Comparison of ENCODE assay signal across 10 cellular contexts in the genomic region with DNA sequence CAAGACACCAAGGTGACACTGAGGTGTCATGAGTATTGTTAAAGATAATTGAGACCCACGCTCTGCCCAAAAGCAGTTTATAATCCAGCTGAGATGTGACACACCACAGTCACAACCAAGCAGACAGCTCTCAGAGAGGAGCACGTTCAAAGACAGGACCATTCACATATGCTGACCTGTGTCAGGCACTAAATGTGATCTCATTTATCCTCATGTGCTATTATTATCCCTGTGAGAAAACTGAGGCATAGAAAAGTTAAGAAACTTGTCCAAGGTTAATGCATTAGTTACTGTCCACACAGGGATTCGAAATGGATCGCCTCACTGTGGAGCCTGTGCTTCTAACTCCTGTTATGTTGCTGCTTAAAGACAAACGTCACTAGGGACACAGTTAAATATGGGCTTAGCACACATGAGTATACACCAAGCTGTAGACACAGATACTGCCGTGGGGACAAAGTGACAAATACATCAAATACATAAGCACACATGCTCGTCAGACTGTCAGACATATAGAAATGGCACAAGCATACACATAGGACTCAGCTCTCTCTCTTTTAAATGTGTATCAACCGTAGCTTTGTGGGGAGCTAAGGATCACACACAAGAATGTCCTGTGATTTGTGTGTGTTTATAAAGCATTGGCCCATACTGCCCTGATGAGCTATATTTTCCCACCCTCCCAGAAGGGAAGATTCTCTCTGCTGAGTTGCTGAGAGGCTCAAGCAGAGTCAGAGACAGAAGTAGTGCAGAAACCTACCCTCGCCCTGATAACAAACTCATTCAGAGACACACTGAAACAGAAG. TPM values are rescaled to one million over a fixed set of nuclear protein-coding genes. Genes with fewer than 3 reads are reported as not detected.
A peak's percentile ranks its signal among the peaks of the same experiment; 100 is the strongest.
DNase-seq lines count a peak whose midpoint lies in the region; ATAC-seq, FAIRE-seq and TF ChIP-seq lines count a peak whose summit lies in the region.
"Had no signal": no experiment of that assay in that cellular context is flagged by ENCODE, and none has a peak within 500 bp of the region (broad histone marks: within the 10 kb centered on the region; RNA-seq: fewer than 3 reads in every experiment).

No MANE protein-coding gene starts in this region.

- H3K9me2 ChIP-seq in GM23338 (ENCODE audit: insufficient read depth): 0 out of 2 replicates have a peak, but pooled peaks cover 3% of the 10 kb centered on the region

- H3K9me3 ChIP-seq in A549: no peaks in the 10 kb centered on the region
- no peaks in the 10 kb centered on the region for H3K9me3 ChIP-seq in left lung

- TF ChIP-seq RAD21 in A549 (conservative IDR thresholded peaks at IDR 0.05 in 1 of 2, IDR thresholded peaks at IDR 0.05 in 1 of 2): no peak

- CTCF ChIA-PET in A549 (lab: Yijun Ruan, JAX): interaction anchor here (0.7 to 12.1 kb wide), 48 partner anchors 10 to 275 kb away, joined by 3 to 222 read pairs (median 6); a partner anchor contains a TSS

- no peak for FAIRE-seq in A549 (lab: Jason Lieb, UNC)
- FAIRE-seq: islet of Langerhans had no signal

- no peaks in the 10 kb centered on the region for H3K36me3 ChIP-seq in GM23338 (ENCODE audit: insufficient read depth)
- H3K36me3 ChIP-seq in left lung: no peaks in the 10 kb centered on the region

- ATAC-seq in A549: no peak
- ATAC-seq in GM23338: no peak
- no peak for ATAC-seq in naive thymus-derived CD8-positive, alpha-beta T cell
- ATAC-seq in HG03571 (IDR thresholded peaks at IDR 0.05; ENCODE audit: unreplicated experiment): no peak
- no peak for ATAC-seq in left lung
- ATAC-seq in foreskin keratinocyte: no peak

- peaks cover 12% of the 10 kb centered on the region for H3K27me3 Mint-ChIP-seq in GM23338 (ENCODE audit: insufficient read depth, low read depth, poor library complexity)
- no peaks in the 10 kb centered on the region for H3K27me3 Mint-ChIP-seq in naive thymus-derived CD8-positive, alpha-beta T cell

- intact Hi-C loops in left lung (cut with DNase I): loop anchor here in 1 of 2 donors (2.0 to 10.0 kb wide), 3 partner anchors 93 to 190 kb away; a partner anchor contains a TSS

- peaks cover 13% of the 10 kb centered on the region for H3K79me2 ChIP-seq in GM23338 (replicated peaks; ENCODE audit: insufficient read depth)

- peak overlapping the region; percentile 99; the same call in 1 of the 2 replicates for H2AFZ ChIP-seq in GM23338

- TF ChIP-seq POLR2A in A549 (IDR thresholded peaks at IDR 0.05; ENCODE audit: low read length): no peak

- DNase-seq in A549 (ENCODE audit: low read depth in 1 of 2, low spot score in 1 of 2) (no peak), GM23338 (ENCODE audit: low spot score) (no peak), cerebellar cortex (ENCODE audit: low spot score) (peak; percentile 48), left lung (no peak), foreskin keratinocyte (no peak)
- DNase-seq in naive thymus-derived CD8-positive, alpha-beta T cell: no peak
- DNase-seq in activated CD4-positive, alpha-beta T cell treated with anti-CD3 and anti-CD28 coated beads for 48 hours: no peak

- H3K4me3 Mint-ChIP-seq in GM23338: no peak overlapping the region
- H3K4me3 Mint-ChIP-seq in naive thymus-derived CD8-positive, alpha-beta T cell: peak overlapping the region in 3 of 10 donors; percentile 5 to 72 (median 70)

- no peak for TF ChIP-seq EP300 in A549 (IDR thresholded peaks at IDR 0.05)

- H3K27ac ChIP-seq in A549: peak overlapping the region; percentile 77 to 84
- H3K27ac ChIP-seq in GM23338 (ENCODE audit: low read depth): no peak overlapping the region
- no peak overlapping the region for H3K27ac ChIP-seq in left lung
- H3K27ac ChIP-seq in foreskin keratinocyte: no peak overlapping the region

- H3F3A ChIP-seq in GM23338 (replicated peaks; ENCODE audit: low read depth): 0 out of 2 replicates have a peak, but pooled peaks cover 12% of the 10 kb centered on the region

- H3K27ac Mint-ChIP-seq in GM23338: no peak overlapping the region
- peak overlapping the region; percentile 83 to 100 (median 99) for H3K27ac Mint-ChIP-seq in naive thymus-derived CD8-positive, alpha-beta T cell

- no peaks in the 10 kb centered on the region; the same call in 2 of the 3 replicates for H3K9me3 Mint-ChIP-seq in GM23338
- H3K9me3 Mint-ChIP-seq in naive thymus-derived CD8-positive, alpha-beta T cell: no peaks in the 10 kb centered on the region

- H3K4me1 Mint-ChIP-seq in GM23338: peaks cover 45% of the 10 kb centered on the region
- peaks cover 32 to 61% (median 58%) of the 10 kb centered on the region in 4 donors for H3K4me1 Mint-ChIP-seq in naive thymus-derived CD8-positive, alpha-beta T cell

- no peaks in the 10 kb centered on the region for H4K20me1 ChIP-seq in GM23338 (replicated peaks; ENCODE audit: insufficient read depth)

- POLR2A ChIA-PET in A549 (lab: Yijun Ruan, JAX): interaction anchor here (1.0 to 1.5 kb wide), 3 partner anchors 88 to 161 kb away, joined by 3 to 4 read pairs (median 3); a partner anchor contains a TSS
- POLR2A ChIA-PET in naive thymus-derived CD8-positive, alpha-beta T cell (lab: Charles Lee): interaction anchor here (0.6 to 2.2 kb wide), 10 partner anchors 17 to 193 kb away, joined by 3 to 25 read pairs (median 4); a partner anchor contains a TSS

- H3K4me3 ChIP-seq in A549: no peak overlapping the region
- no peak overlapping the region for H3K4me3 ChIP-seq in GM23338
- no peak overlapping the region for H3K4me3 ChIP-seq in left lung

- no peak for TF ChIP-seq CTCF in A549 (IDR thresholded peaks at IDR 0.05)
- no peak for TF ChIP-seq CTCF in GM23338 (conservative IDR thresholded peaks at IDR 0.05; ENCODE audit: low read depth in 2 of 2)
- TF ChIP-seq CTCF in left lung (IDR thresholded peaks at IDR 0.05): no peak
- TF ChIP-seq CTCF in foreskin keratinocyte (conservative IDR thresholded peaks at IDR 0.05): no peak

- H3K4me2 ChIP-seq in A549: peak overlapping the region; percentile 71; the same call in 2 of the 3 replicates
- no peak overlapping the region for H3K4me2 ChIP-seq in GM23338

- H3K36me3 Mint-ChIP-seq in GM23338 (ENCODE audit: low read depth): peaks cover 3% of the 10 kb centered on the region; the same call in 1 of the 3 replicates
- H3K36me3 Mint-ChIP-seq in naive thymus-derived CD8-positive, alpha-beta T cell: no peaks in the 10 kb centered on the region

- H3K27me3 ChIP-seq in GM23338 (ENCODE audit: insufficient read depth) (no peaks in the 10 kb centered on the region), left lung (no peaks in the 10 kb centered on the region), foreskin keratinocyte (no peaks in the 10 kb centered on the region)

- H3K4me1 ChIP-seq in A549 (peaks cover 36% of the 10 kb centered on the region), GM23338 (ENCODE audit: insufficient read depth) (peaks cover 34% of the 10 kb centered on the region), left lung (peaks cover 0 to 30% of the 10 kb centered on the region in 2 donors), foreskin keratinocyte (peaks cover 4% of the 10 kb centered on the region)

- WGBS in A549 (ENCODE audit: missing lambda C conversion rate): 64% methylated on average over 9 of the region's 9 CpGs

RNA-seq across cellular contexts. Expression of a gene that starts 3.5 kb away (rescaled TPM):
- polyA plus RNA-seq in A549 (2011; rRNA removed): 7.3 and 8.3 TPM in 2 replicates
- polyA plus RNA-seq in A549 (2012; cell fraction: cytosol; rRNA removed): 12.5 and 16.2 TPM in 2 replicates
- 34.3 and 45.1 TPM in 2 replicates for polyA plus RNA-seq in A549 (2012; cell fraction: nucleus; rRNA removed)
- 6.3 to 8.5 TPM (median 7.8 TPM) in 3 replicates for polyA plus RNA-seq in A549 (2017; fragmentation: RNase III; extraction: RNeasy Plus Mini Kit Qiagen cat#74134 plus additional on column Dnase treatment)
- polyA minus RNA-seq in A549 (2011; rRNA and poly(A)+ RNA removed): 6.4 and 6.5 TPM in 2 replicates
- 111 and 120 TPM in 2 replicates for total RNA-seq in GM23338 (2014; rRNA removed; shearing (Covaris generic))
- polyA plus RNA-seq in GM23338 (2016; fragmentation: Nextera tagmentation; extraction: Ambion mirVana): 38.4 and 41.5 TPM in 2 replicates
- 10 to 100 TPM; 67.9 to 71.5 TPM for total RNA-seq in naive thymus-derived CD8-positive, alpha-beta T cell
- 10 to 100 TPM; 40.2 to 74.5 (median 56.9) TPM for polyA plus RNA-seq in naive thymus-derived CD8-positive, alpha-beta T cell
- 10 to 100 TPM; 27.5 to 38.3 TPM for total RNA-seq in left lung
- 25.2 and 28.8 TPM in 2 replicates for total RNA-seq in foreskin keratinocyte
- polyA plus RNA-seq in foreskin keratinocyte: 29.0 and 33.3 TPM in 2 replicates

RNA-seq across cellular contexts. Expression of a gene that starts 13.6 kb away (rescaled TPM):
- 0.07 and 0.09 TPM in 2 replicates for polyA plus RNA-seq in A549 (2011; rRNA removed)
- 0.04 and 0.07 TPM in 2 replicates for polyA plus RNA-seq in A549 (2012; cell fraction: cytosol; rRNA removed)
- 0.34 and 0.61 TPM in 2 replicates for polyA plus RNA-seq in A549 (2012; cell fraction: nucleus; rRNA removed)
- 0.10 to 0.13 TPM in 2 of 3 replicates, not detected in the other for polyA plus RNA-seq in A549 (2017; fragmentation: RNase III; extraction: RNeasy Plus Mini Kit Qiagen cat#74134 plus additional on column Dnase treatment)
- 0.70 and 0.92 TPM in 2 replicates for polyA minus RNA-seq in A549 (2011; rRNA and poly(A)+ RNA removed)
- 17.7 and 18.3 TPM in 2 replicates for total RNA-seq in GM23338 (2014; rRNA removed; shearing (Covaris generic))
- 4.9 and 5.2 TPM in 2 replicates for polyA plus RNA-seq in GM23338 (2016; fragmentation: Nextera tagmentation; extraction: Ambion mirVana)
- not detected for total RNA-seq in naive thymus-derived CD8-positive, alpha-beta T cell
- polyA plus RNA-seq in naive thymus-derived CD8-positive, alpha-beta T cell: not detected
- total RNA-seq in left lung: 1 to 10 TPM; 2.8 to 5.0 TPM
- total RNA-seq in foreskin keratinocyte: not detected in 2 replicates
- polyA plus RNA-seq in foreskin keratinocyte: not detected in 2 replicates

RNA-seq across cellular contexts. Expression of a gene that starts 20.6 kb away (rescaled TPM):
- polyA plus RNA-seq in A549 (2011; rRNA removed): not detected in 2 replicates
- polyA plus RNA-seq in A549 (2012; cell fraction: cytosol; rRNA removed): not detected in 2 replicates
- polyA plus RNA-seq in A549 (2012; cell fraction: nucleus; rRNA removed): not detected in 2 replicates
- not detected in 3 replicates for polyA plus RNA-seq in A549 (2017; fragmentation: RNase III; extraction: RNeasy Plus Mini Kit Qiagen cat#74134 plus additional on column Dnase treatment)
- not detected in 2 replicates for polyA minus RNA-seq in A549 (2011; rRNA and poly(A)+ RNA removed)
- 0.08 and 0.24 TPM in 2 replicates for total RNA-seq in GM23338 (2014; rRNA removed; shearing (Covaris generic))
- polyA plus RNA-seq in GM23338 (2016; fragmentation: Nextera tagmentation; extraction: Ambion mirVana): 0.26 and 0.34 TPM in 2 replicates
- total RNA-seq in naive thymus-derived CD8-positive, alpha-beta T cell: not detected
- polyA plus RNA-seq in naive thymus-derived CD8-positive, alpha-beta T cell: under 1 TPM; 0.03 to 0.20 (median 0.10) TPM
- not detected for total RNA-seq in left lung
- total RNA-seq in foreskin keratinocyte: not detected in 2 replicates
- not detected in 2 replicates for polyA plus RNA-seq in foreskin keratinocyte
- total RNA-seq: LHCN-M2 had no signal

RNA-seq across cellular contexts. Expression of a gene that starts 32.0 kb away (rescaled TPM):
- not detected in 2 replicates for polyA plus RNA-seq in A549 (2011; rRNA removed)
- polyA plus RNA-seq in A549 (2012; cell fraction: cytosol; rRNA removed): not detected in 2 replicates
- polyA plus RNA-seq in A549 (2012; cell fraction: nucleus; rRNA removed): 0.07 TPM in 1 of 2 replicates, not detected in the other
- polyA plus RNA-seq in A549 (2017; fragmentation: RNase III; extraction: RNeasy Plus Mini Kit Qiagen cat#74134 plus additional on column Dnase treatment): 0.05 to 0.09 TPM (median 0.05 TPM) in 3 replicates
- polyA minus RNA-seq in A549 (2011; rRNA and poly(A)+ RNA removed): not detected in 2 replicates
- total RNA-seq in GM23338 (2014; rRNA removed; shearing (Covaris generic)): 1.6 and 2.8 TPM in 2 replicates
- polyA plus RNA-seq in GM23338 (2016; fragmentation: Nextera tagmentation; extraction: Ambion mirVana): 1.2 and 1.4 TPM in 2 replicates
- not detected for total RNA-seq in naive thymus-derived CD8-positive, alpha-beta T cell
- under 1 TPM in 1 of 3 donors, not detected in 2; 0.29 TPM for polyA plus RNA-seq in naive thymus-derived CD8-positive, alpha-beta T cell
- under 1 TPM in 1 of 2 donors, not detected in 1; 0.58 TPM for total RNA-seq in left lung
- not detected in 2 replicates for total RNA-seq in foreskin keratinocyte
- polyA plus RNA-seq in foreskin keratinocyte: not detected in 2 replicates
- total RNA-seq: LHCN-M2 had no signal

RNA-seq across cellular contexts. Expression of a gene that starts 49.5 kb away (rescaled TPM):
- polyA plus RNA-seq in A549 (2011; rRNA removed): not detected in 2 replicates
- not detected in 2 replicates for polyA plus RNA-seq in A549 (2012; cell fraction: cytosol; rRNA removed)
- not detected in 2 replicates for polyA plus RNA-seq in A549 (2012; cell fraction: nucleus; rRNA removed)
- polyA plus RNA-seq in A549 (2017; fragmentation: RNase III; extraction: RNeasy Plus Mini Kit Qiagen cat#74134 plus additional on column Dnase treatment): not detected in 3 replicates
- not detected in 2 replicates for polyA minus RNA-seq in A549 (2011; rRNA and poly(A)+ RNA removed)
- total RNA-seq in GM23338 (2014; rRNA removed; shearing (Covaris generic)): 0.23 and 0.63 TPM in 2 replicates
- polyA plus RNA-seq in GM23338 (2016; fragmentation: Nextera tagmentation; extraction: Ambion mirVana): 0.27 and 0.43 TPM in 2 replicates
- total RNA-seq in naive thymus-derived CD8-positive, alpha-beta T cell: not detected
- not detected for polyA plus RNA-seq in naive thymus-derived CD8-positive, alpha-beta T cell
- not detected for total RNA-seq in left lung
- not detected in 2 replicates for total RNA-seq in foreskin keratinocyte
- not detected in 2 replicates for polyA plus RNA-seq in foreskin keratinocyte
- total RNA-seq: LHCN-M2 had no signal

Comparison
In these comparisons a context has a peak if more than half of its experiments do, and no peak if none do; other contexts are left out.
1. H3K27ac ChIP-seq: peak in A549 (2 of 2); none in GM23338 (single experiment), left lung (0 of 2) and foreskin keratinocyte (single experiment).